In genomic region chr5:40134883-40135520, GRCh38 we compare ENCODE assay signal across 28 cellular contexts.
"Had no signal": no experiment of that assay in that cellular context is flagged by ENCODE, and none has a peak within 500 bp of the region (broad histone marks: within the 10 kb centered on the region; RNA-seq: fewer than 3 reads in every experiment).

No MANE protein-coding gene starts in this region.

- H3K4me1 ChIP-seq: left ventricle myocardium inferior, psoas muscle, testis, uterus had no signal

- H3K36me3 ChIP-seq: cardiac muscle cell, left ventricle myocardium inferior, ovary, uterus had no signal

- FAIRE-seq: frontal cortex, islet of Langerhans had no signal

- H3K27me3 ChIP-seq: cardiac muscle cell, ovary, testis, uterus had no signal

- H3K27ac ChIP-seq: cardiac muscle cell, left ventricle myocardium inferior, ovary, psoas muscle, SK-N-MC, testis, uterus had no signal

- H3K4me3 ChIP-seq: cardiac muscle cell, left ventricle myocardium inferior, ovary, psoas muscle, SK-N-MC, testis, uterus had no signal

- DNase-seq: activated CD4-positive, alpha-beta memory T cell treated with anti-CD3 and anti-CD28 coated beads for 36 hours; activated CD4-positive, alpha-beta T cell treated with anti-CD3 and anti-CD28 coated beads, Interleukin-2, amount 10 ng/mL, durations not matched to agents 24 days and 14 days; activated CD4-positive, CD25-positive, alpha-beta regulatory T cell treated with anti-CD3 and anti-CD28 coated beads, Interleukin-2, amount 50 U/mL, for 72 hours; activated CD8-positive, alpha-beta memory T cell treated with anti-CD3 and anti-CD28 coated beads, Interleukin-2, amount 50 U/mL, for 48 hours; activated gamma-delta T cell treated with Interleukin-2 at 50 U/mL for 16 hours; activated T-cell treated with anti-CD3 and anti-CD28 coated beads, Interleukin-2, amount 50 U/mL, for 24 hours; aorta; cerebellar nuclear complex; cortex of kidney; effector memory CD8-positive, alpha-beta T cell; left ventricle myocardium inferior; naive thymus-derived CD4-positive, alpha-beta T cell; ovary; psoas muscle; stimulated activated CD4-positive, alpha-beta T cell treated with anti-CD3 and anti-CD28 coated beads, Interleukin-2, amount 100 ng/mL, for 48 hours; stimulated activated naive CD4-positive, alpha-beta T cell treated with Interleukin-2 at 50 U/mL for 16 hours; SW 1271; T-helper 17 cell; T1000; testis; trophoblast cell; uterus had no signal

- ATAC-seq: activated naive CD4-positive, alpha-beta T cell treated with anti-CD3 and anti-CD28 coated beads, Interleukin-2, amount 50 U/mL, for 72 hours; activated T-helper 17 cell treated with anti-CD3 and anti-CD28 coated beads, Interleukin-2, amount 50 U/mL, for 72 hours; effector memory CD8-positive, alpha-beta T cell; naive thymus-derived CD4-positive, alpha-beta T cell; psoas muscle; T-helper 17 cell had no signal

- H3K9me3 ChIP-seq: ovary, psoas muscle, testis, uterus had no signal
